In the genomic region with DNA sequence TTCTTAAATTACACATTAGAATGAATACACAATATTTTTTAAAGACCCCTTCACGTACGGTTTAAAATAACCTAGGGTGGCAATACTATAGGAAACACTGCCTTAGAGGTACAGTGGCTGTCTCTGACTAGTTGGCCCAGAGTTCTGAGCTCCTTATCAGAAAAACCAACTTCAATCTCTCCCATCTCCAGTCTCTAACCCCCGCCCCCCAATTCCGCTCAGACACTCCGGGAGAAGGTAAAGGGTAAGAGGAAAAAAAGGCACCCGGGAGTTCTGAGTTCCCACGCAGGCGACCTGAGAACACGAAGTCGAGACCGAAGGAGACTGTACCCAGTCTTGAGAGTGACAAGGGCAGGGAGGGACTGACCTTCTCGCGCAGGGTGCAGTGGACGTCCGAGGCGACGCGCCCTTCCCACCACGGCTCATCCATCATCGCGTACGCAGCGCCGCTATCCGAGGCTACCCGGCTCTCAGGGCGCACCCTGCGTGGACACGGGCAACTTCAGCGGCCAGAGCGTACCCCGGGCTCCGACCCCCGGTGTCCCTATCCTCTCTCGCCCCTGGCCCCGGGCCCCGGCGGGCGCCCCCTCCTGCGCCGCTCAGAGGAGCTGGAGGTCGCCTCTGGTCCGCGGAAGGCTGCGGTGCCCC, we compare ENCODE assay signal across 8 cellular contexts. TPM values are rescaled to one million over a fixed set of nuclear protein-coding genes. Genes with fewer than 3 reads are reported as not detected.
A peak's percentile ranks its signal among the peaks of the same experiment; 100 is the strongest.
DNase-seq lines count a peak whose midpoint lies in the region; ATAC-seq and TF ChIP-seq lines count a peak whose summit lies in the region.

No MANE protein-coding gene starts in this region.

- H3K4me3 Mint-ChIP-seq in activated naive CD8-positive, alpha-beta T cell treated with anti-CD3 and anti-CD28 coated beads, Interleukin-2, amount 10 ng/mL, durations not matched to agents 7 days and 5 days, result peak overlapping the region; percentile 70
- H3K4me3 Mint-ChIP-seq in stimulated activated naive B cell treated with anti-CD40 and anti-IgM and Interleukin-4, amounts not matched to agents 10 μg/mL and 1 μg/mL and 100 μg/mL, for 72 hours, result peak overlapping the region; percentile 68 to 81

- POLR2A ChIA-PET in activated naive CD8-positive, alpha-beta T cell treated with anti-CD3 and anti-CD28 coated beads, Interleukin-2, amount 10 ng/mL, durations not matched to agents 7 days and 5 days (lab: Charles Lee), result no interaction called here
- POLR2A ChIA-PET in HEK293T (lab: Yijun Ruan, JAX), result interaction anchor here (1.5 kb wide), 1 partner anchor 28 kb away, joined by 3 read pairs; no protein-coding TSS in a partner anchor

- peaks cover 10 to 61% (median 27%) of the 10 kb centered on the region in 10 experiments; a peak in 19 of 20 replicates for H3K4me1 ChIP-seq in BLaER1 treated with 17β-estradiol and CSF1 and Interleukin-3, amounts not matched to agents 10 nM and 100 nM
- H3K4me1 ChIP-seq in GM23248 (ENCODE audit: insufficient read depth), result no peaks in the 10 kb centered on the region

- H3K27me3 ChIP-seq in BLaER1 treated with 17β-estradiol and CSF1 and Interleukin-3, amounts not matched to agents 10 nM and 100 nM, result peaks cover 32 to 68% (median 56%) of the 10 kb centered on the region in 11 experiments
- peaks cover 57% of the 10 kb centered on the region for H3K27me3 ChIP-seq in GM23248 (replicated peaks; ENCODE audit: insufficient read depth)

- ATAC-seq in activated naive CD8-positive, alpha-beta T cell treated with anti-CD3 and anti-CD28 coated beads, Interleukin-2, amount 10 ng/mL, durations not matched to agents 7 days and 5 days (ENCODE audit: low read depth), result peak; percentile 23
- peak; percentile 41 to 47 for ATAC-seq in stimulated activated naive B cell treated with anti-CD40 and anti-IgM and Interleukin-4, amounts not matched to agents 10 μg/mL and 1 μg/mL and 100 μg/mL, for 72 hours (replicated peaks)
- ATAC-seq in HG03520 (IDR thresholded peaks at IDR 0.05; ENCODE audit: unreplicated experiment), result no peak

- no peaks in the 10 kb centered on the region for H3K9me3 Mint-ChIP-seq in activated naive CD8-positive, alpha-beta T cell treated with anti-CD3 and anti-CD28 coated beads, Interleukin-2, amount 10 ng/mL, durations not matched to agents 7 days and 5 days
- H3K9me3 Mint-ChIP-seq in stimulated activated naive B cell treated with anti-CD40 and anti-IgM and Interleukin-4, amounts not matched to agents 10 μg/mL and 1 μg/mL and 100 μg/mL, for 72 hours, result no peaks in the 10 kb centered on the region

- H3K36me3 Mint-ChIP-seq in activated naive CD8-positive, alpha-beta T cell treated with anti-CD3 and anti-CD28 coated beads, Interleukin-2, amount 10 ng/mL, durations not matched to agents 7 days and 5 days, result no peaks in the 10 kb centered on the region
- peaks cover 0 to 4% of the 10 kb centered on the region in 2 donors for H3K36me3 Mint-ChIP-seq in stimulated activated naive B cell treated with anti-CD40 and anti-IgM and Interleukin-4, amounts not matched to agents 10 μg/mL and 1 μg/mL and 100 μg/mL, for 72 hours

- H3K36me3 ChIP-seq in BLaER1 treated with 17β-estradiol and CSF1 and Interleukin-3, amounts not matched to agents 10 nM and 100 nM, result peaks cover 0 to 40% (median 0%) of the 10 kb centered on the region in 11 experiments; a peak in 6 of 22 replicates
- no peaks in the 10 kb centered on the region for H3K36me3 ChIP-seq in GM23248 (ENCODE audit: low read depth)

- in situ Hi-C loops in GM23248 (cut with MboI), result no loop called here

- peak overlapping the region; percentile 59 to 85 (median 73) for H3K4me3 ChIP-seq in BLaER1 treated with 17β-estradiol and CSF1 and Interleukin-3, amounts not matched to agents 10 nM and 100 nM
- peak overlapping the region; percentile 52 for H3K4me3 ChIP-seq in GM23248
- peak overlapping the region; percentile 82 for H3K4me3 ChIP-seq in iPS-18c (ENCODE audit: insufficient read depth, low read depth, low read length)

- no peak overlapping the region for H2AFZ ChIP-seq in GM23248

- no peak overlapping the region for H3K27ac Mint-ChIP-seq in activated naive CD8-positive, alpha-beta T cell treated with anti-CD3 and anti-CD28 coated beads, Interleukin-2, amount 10 ng/mL, durations not matched to agents 7 days and 5 days
- no peak overlapping the region for H3K27ac Mint-ChIP-seq in stimulated activated naive B cell treated with anti-CD40 and anti-IgM and Interleukin-4, amounts not matched to agents 10 μg/mL and 1 μg/mL and 100 μg/mL, for 72 hours

- H3F3A ChIP-seq in GM23248 (ENCODE audit: insufficient read depth), result no peaks in the 10 kb centered on the region

- H3K9me3 ChIP-seq in BLaER1 treated with 17β-estradiol and CSF1 and Interleukin-3, amounts not matched to agents 10 nM and 100 nM (replicated peaks in 1 of 11), result no peaks in the 10 kb centered on the region
- H3K9me3 ChIP-seq in GM23248 (ENCODE audit: low read depth) (no peaks in the 10 kb centered on the region), iPS-18c (ENCODE audit: control insufficient read depth, insufficient read depth, low read length) (no peaks in the 10 kb centered on the region)

- H3K27ac ChIP-seq in BLaER1 treated with 17β-estradiol and CSF1 and Interleukin-3, amounts not matched to agents 10 nM and 100 nM, result peak overlapping the region in 8 of 11 experiments; percentile 38 to 76 (median 54); a peak in 10 of 22 replicates
- no peak overlapping the region for H3K27ac ChIP-seq in GM23248

- peaks cover 11% of the 10 kb centered on the region for H3K4me1 Mint-ChIP-seq in activated naive CD8-positive, alpha-beta T cell treated with anti-CD3 and anti-CD28 coated beads, Interleukin-2, amount 10 ng/mL, durations not matched to agents 7 days and 5 days
- peaks cover 13 to 14% of the 10 kb centered on the region in 2 donors for H3K4me1 Mint-ChIP-seq in stimulated activated naive B cell treated with anti-CD40 and anti-IgM and Interleukin-4, amounts not matched to agents 10 μg/mL and 1 μg/mL and 100 μg/mL, for 72 hours

- 11 to 17% methylated on average over 28 to 40 of the region's 45 CpGs for whole genome bisulfite sequencing in GM23248 (ENCODE audit: low coverage in 1 of 2, low lambda C conversion rate in 2 of 2, missing lambda C conversion rate in 2 of 2), 2 experiments

- peak overlapping the region; percentile 83 to 98 (median 89) for H3K4me2 ChIP-seq in BLaER1 treated with 17β-estradiol and CSF1 and Interleukin-3, amounts not matched to agents 10 nM and 100 nM
- peak overlapping the region; percentile 45 for H3K4me2 ChIP-seq in GM23248 (ENCODE audit: unreplicated experiment)

- H3K27me3 Mint-ChIP-seq in activated naive CD8-positive, alpha-beta T cell treated with anti-CD3 and anti-CD28 coated beads, Interleukin-2, amount 10 ng/mL, durations not matched to agents 7 days and 5 days, result peaks cover 70% of the 10 kb centered on the region
- H3K27me3 Mint-ChIP-seq in stimulated activated naive B cell treated with anti-CD40 and anti-IgM and Interleukin-4, amounts not matched to agents 10 μg/mL and 1 μg/mL and 100 μg/mL, for 72 hours, result peaks cover 53 to 67% of the 10 kb centered on the region in 2 donors

- H3K79me2 ChIP-seq in GM23248 (ENCODE audit: insufficient read depth), result no peaks in the 10 kb centered on the region

- no peaks in the 10 kb centered on the region for H3K9me2 ChIP-seq in GM23248 (ENCODE audit: insufficient read depth)

- CTCF ChIA-PET in HEK293T (lab: Yijun Ruan, JAX), result interaction anchor here (0.9 kb wide), 1 partner anchor 231 kb away, joined by 3 read pairs; no protein-coding TSS in a partner anchor

- H4K20me1 ChIP-seq in BLaER1 treated with 17β-estradiol and CSF1 and Interleukin-3, amounts not matched to agents 10 nM and 100 nM, result peaks cover 0 to 45% (median 0%) of the 10 kb centered on the region in 11 experiments; a peak in 3 of 22 replicates
- no peaks in the 10 kb centered on the region for H4K20me1 ChIP-seq in GM23248 (ENCODE audit: insufficient read depth)

- no peak for DNase-seq in GM23248
- peak; percentile 34 for DNase-seq in activated naive CD8-positive, alpha-beta T cell treated with anti-CD3 and anti-CD28 coated beads, Interleukin-2, amount 10 ng/mL, durations not matched to agents 7 days and 5 days
- no peak for DNase-seq in stimulated activated naive B cell treated with anti-CD40 and anti-IgM and Interleukin-4, amounts not matched to agents 10 μg/mL and 1 μg/mL and 100 μg/mL, for 72 hours
- no peak for DNase-seq in HEK293T (ENCODE audit: extremely low spot score)
- DNase-seq in retina, result no peak

- peak overlapping the region; percentile 62 to 80 (median 78); a peak in 21 of 22 replicates for H3K9ac ChIP-seq in BLaER1 treated with 17β-estradiol and CSF1 and Interleukin-3, amounts not matched to agents 10 nM and 100 nM
- H3K9ac ChIP-seq in GM23248, result no peak overlapping the region

TF ChIP-seq in HEK293T, 16 proteins besides CTCF, POLR2A, EP300 and RAD21:
- no peak for TF ChIP-seq HDGF (IDR thresholded peaks at IDR 0.05; ENCODE audit: borderline replicate concordance)
- TF ChIP-seq ARNT (IDR thresholded peaks at IDR 0.05), result no peak
- TF ChIP-seq FOXM1 (IDR thresholded peaks at IDR 0.05; ENCODE audit: borderline replicate concordance), result no peak

RNA-seq across cellular contexts. Expression of a gene that starts 0.7 kb away (rescaled TPM):
- total RNA-seq in GM23248 (2014; rRNA removed; shearing (Covaris generic)), result 0.43 TPM in 1 of 2 replicates, not detected in the other
- polyA plus RNA-seq in GM23248 (2016; fragmentation: Nextera tagmentation; extraction: Ambion mirVana), result 0.06 TPM in 1 of 2 replicates, not detected in the other
- total RNA-seq in activated naive CD8-positive, alpha-beta T cell treated with anti-CD3 and anti-CD28 coated beads, Interleukin-2, amount 10 ng/mL, durations not matched to agents 7 days and 5 days, result under 1 TPM in 1 of 2 experiments, not detected in 1; 0.17 TPM

RNA-seq across cellular contexts. Expression of a gene that starts 58.8 kb away (rescaled TPM):
- 0.22 TPM in 1 of 2 replicates, not detected in the other for total RNA-seq in GM23248 (2014; rRNA removed; shearing (Covaris generic))
- 0.25 and 0.31 TPM in 2 replicates for polyA plus RNA-seq in GM23248 (2016; fragmentation: Nextera tagmentation; extraction: Ambion mirVana)
- not detected for total RNA-seq in activated naive CD8-positive, alpha-beta T cell treated with anti-CD3 and anti-CD28 coated beads, Interleukin-2, amount 10 ng/mL, durations not matched to agents 7 days and 5 days
